ENCODE assay signal across 29 cellular contexts in the genomic region with DNA sequence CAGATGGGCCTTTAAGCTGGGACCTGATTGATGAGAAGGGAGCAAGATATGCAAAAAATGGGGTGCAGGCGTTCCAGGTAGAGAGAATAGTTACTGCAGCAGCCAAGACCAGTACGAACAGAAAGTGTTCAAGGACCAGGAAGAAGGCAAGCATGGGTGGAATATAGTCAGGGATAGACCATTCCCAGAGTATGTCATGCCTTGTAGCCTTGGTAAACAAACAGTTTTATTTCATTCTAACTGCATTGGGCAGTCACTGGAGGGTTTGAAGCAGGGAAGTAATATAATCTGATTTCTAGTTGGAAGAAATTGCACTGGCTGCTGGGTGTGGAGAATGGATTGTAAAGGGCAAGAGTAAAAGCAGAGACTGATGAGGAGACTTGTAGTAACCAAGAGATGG. TPM values are rescaled to one million over a fixed set of nuclear protein-coding genes. Genes with fewer than 3 reads are reported as not detected.
"Had no signal": no experiment of that assay in that cellular context is flagged by ENCODE, and none has a peak within 500 bp of the region (broad histone marks: within the 10 kb centered on the region; RNA-seq: fewer than 3 reads in every experiment).

No MANE protein-coding gene starts in this region.

- FAIRE-seq: endometrium, frontal cortex, small intestine had no signal

- H3K4me1 Mint-ChIP-seq: neural progenitor cell had no signal

- H3K4me1 ChIP-seq: neural progenitor cell, right atrium auricular region had no signal

- H3K27ac Mint-ChIP-seq: natural killer cell, neural progenitor cell had no signal

- H3K27me3 ChIP-seq: heart left ventricle, neural progenitor cell, ovary, right atrium auricular region, stomach, transverse colon had no signal

- ATAC-seq: esophagus mucosa, heart left ventricle, left lobe of liver, natural killer cell had no signal

- H3K27ac ChIP-seq: heart left ventricle, neural progenitor cell, ovary, right atrium auricular region, stomach, thoracic aorta had no signal

- H3K9me3 Mint-ChIP-seq: natural killer cell, neural progenitor cell had no signal

- H3K4me3 ChIP-seq: heart left ventricle, neural progenitor cell, ovary, right atrium auricular region, stomach, thoracic aorta, transverse colon had no signal

- H3K4me3 Mint-ChIP-seq: natural killer cell, neural progenitor cell had no signal

- H3K9me3 ChIP-seq: heart left ventricle, ovary, right atrium auricular region, stomach, thoracic aorta, transverse colon had no signal

- DNase-seq: effector memory CD4-positive, alpha-beta T cell; heart left ventricle; hippocampal formation; mammary epithelial cell; natural killer cell; nucleus accumbens; ovary; small intestine; stimulated activated CD4-positive, alpha-beta T cell treated with anti-CD3 and anti-CD28 coated beads, Interleukin-12 subunit alpha, Interleukin-12 subunit beta, amount 100 ng/mL, for 4 hours; stimulated activated naive CD4-positive, alpha-beta T cell; stomach; substantia nigra; transverse colon had no signal

RNA-seq across cellular contexts. Expression of gene IL13, which starts 30.5 kb away (rescaled TPM):
- total RNA-seq: esophagus mucosa, fibroblast of lung, frontal cortex, glomerular endothelial cell, kidney epithelial cell, left lobe of liver, lower leg skin, mammary epithelial cell, mesenteric fat pad, myocyte, ovary, right atrium auricular region, transverse colon, ureter had no signal
- polyA plus RNA-seq: fibroblast of lung, heart left ventricle, mammary epithelial cell, ovary, stomach had no signal

RNA-seq across cellular contexts. Expression of gene IL4, which starts 46.3 kb away (rescaled TPM):
- total RNA-seq: esophagus mucosa, fibroblast of lung, frontal cortex, glomerular endothelial cell, heart left ventricle, kidney epithelial cell, left lobe of liver, lower leg skin, mammary epithelial cell, mesenteric fat pad, mononuclear cell, myocyte, ovary, posterior vena cava, right atrium auricular region, stomach, thoracic aorta, transverse colon, ureter had no signal
- polyA plus RNA-seq: fibroblast of lung, heart left ventricle, mammary epithelial cell, ovary, small intestine, stomach had no signal
